ENCODE assay signal across 8 cellular contexts in the genomic region with DNA sequence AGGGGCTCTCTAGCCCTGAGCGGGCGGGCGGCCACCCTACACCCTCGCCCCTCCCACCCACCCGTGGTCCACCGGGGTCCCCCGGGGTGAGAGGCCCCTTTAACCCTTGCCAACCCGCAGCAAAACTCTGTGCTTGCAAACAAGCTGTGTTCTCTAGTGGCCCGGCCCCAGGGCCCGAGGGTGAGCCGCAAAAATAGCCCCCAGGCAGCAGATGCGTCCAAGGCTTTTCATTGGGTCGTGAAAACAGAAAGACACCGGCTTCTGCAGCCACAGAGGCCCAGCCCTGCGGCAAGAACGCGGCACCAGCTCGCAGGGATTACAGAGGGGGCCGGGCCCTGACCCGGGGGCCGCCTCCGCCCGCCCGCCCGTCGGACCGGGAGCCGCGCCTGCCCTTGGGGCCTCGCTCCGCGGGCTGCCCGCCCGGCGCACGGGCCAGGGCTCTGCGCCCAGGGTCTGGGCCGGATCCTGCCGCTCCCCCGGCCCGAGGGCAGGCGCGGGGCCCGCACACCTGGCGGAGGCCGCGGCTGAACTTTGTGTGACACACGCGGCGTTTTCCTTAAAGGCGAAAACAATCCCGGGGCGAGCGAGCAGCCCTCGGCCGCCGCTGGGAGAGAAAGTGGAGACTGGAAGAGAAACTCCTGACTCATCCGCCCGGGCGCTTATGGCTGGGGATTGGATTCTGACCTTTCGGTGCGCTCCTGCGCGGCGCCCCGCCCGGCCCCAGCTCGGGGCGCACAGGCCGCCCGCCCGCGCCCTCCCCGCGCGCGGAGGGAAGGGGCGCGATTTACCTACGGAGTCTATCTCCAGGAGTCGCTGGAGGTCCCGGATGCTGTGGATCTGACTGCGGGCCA. TPM values are rescaled to one million over a fixed set of nuclear protein-coding genes. Genes with fewer than 3 reads are reported as not detected.
DNase-seq lines count a peak whose midpoint lies in the region; ATAC-seq and TF ChIP-seq lines count a peak whose summit lies in the region.

No MANE protein-coding gene starts in this region.

- TF ChIP-seq CTCF in esophagus muscularis mucosa (IDR thresholded peaks at IDR 0.05), result no peak

- peak overlapping the region; percentile 65 to 89 (median 81) for H3K4me3 ChIP-seq in esophagus muscularis mucosa
- H3K4me3 ChIP-seq in neuron (ENCODE audit: low read length), result peak overlapping the region; percentile 23

- no peak overlapping the region for H3K4me3 Mint-ChIP-seq in activated T-helper 1 cell treated with anti-CD3 and anti-CD28 coated beads, Interleukin-12 subunit alpha, Interleukin-12 subunit beta, Interleukin-2, Interleukin-4 antibody, amounts not matched to agents 30 ng/mL and 10 ng/mL and 1 ng/mL, durations not matched to agents 14 hours and 24 hours and 36 hours

- H3K36me3 ChIP-seq in esophagus muscularis mucosa, result peaks cover 0 to 9% (median 6%) of the 10 kb centered on the region in 4 donors
- H3K36me3 ChIP-seq in neuron (ENCODE audit: insufficient read depth, low read length), result no peaks in the 10 kb centered on the region

- no peak for TF ChIP-seq POLR2A in esophagus muscularis mucosa (IDR thresholded peaks at IDR 0.05; ENCODE audit: low read depth)

- peaks cover 17% of the 10 kb centered on the region for H3K27me3 Mint-ChIP-seq in activated T-helper 1 cell treated with anti-CD3 and anti-CD28 coated beads, Interleukin-12 subunit alpha, Interleukin-12 subunit beta, Interleukin-2, Interleukin-4 antibody, amounts not matched to agents 30 ng/mL and 10 ng/mL and 1 ng/mL, durations not matched to agents 14 hours and 24 hours and 36 hours (ENCODE audit: insufficient read depth)

- intact Hi-C loops in esophagus muscularis mucosa (cut with DNase I), result loop anchor here (5.0 kb wide), 1 partner anchor 255 kb away; no protein-coding TSS in a partner anchor
- intact Hi-C loops in activated T-helper 1 cell treated with anti-CD3 and anti-CD28 coated beads, Interleukin-12 subunit alpha, Interleukin-12 subunit beta, Interleukin-2, Interleukin-4 antibody, amounts not matched to agents 30 ng/mL and 10 ng/mL and 1 ng/mL, durations not matched to agents 14 hours and 24 hours and 36 hours (cut with micrococcal nuclease), result loop anchor here (5.0 kb wide), 1 partner anchor 155 kb away; no protein-coding TSS in a partner anchor

- TF ChIP-seq EP300 in esophagus muscularis mucosa (IDR thresholded peaks at IDR 0.05), result no peak

- H2AFZ ChIP-seq in neuron (ENCODE audit: low read depth, low read length), result no peak overlapping the region

- peak overlapping the region; percentile 90 to 95 (median 94) for H3K27ac ChIP-seq in esophagus muscularis mucosa (replicated peaks in 1 of 4)

- no peak overlapping the region for H3K27ac Mint-ChIP-seq in activated T-helper 1 cell treated with anti-CD3 and anti-CD28 coated beads, Interleukin-12 subunit alpha, Interleukin-12 subunit beta, Interleukin-2, Interleukin-4 antibody, amounts not matched to agents 30 ng/mL and 10 ng/mL and 1 ng/mL, durations not matched to agents 14 hours and 24 hours and 36 hours

- no peak for ATAC-seq in HG02852 (IDR thresholded peaks at IDR 0.05; ENCODE audit: unreplicated experiment)

- peak; percentile 68 for DNase-seq in ELF-1 (ENCODE audit: low read depth, low spot score)
- peak; percentile 83 for DNase-seq in RKO (ENCODE audit: low spot score)
- DNase-seq in esophagus muscularis mucosa (ENCODE audit: extremely low spot score), result no peak
- no peak for DNase-seq in activated T-helper 1 cell treated with anti-CD3 and anti-CD28 coated beads, Interleukin-12 subunit alpha, Interleukin-12 subunit beta, Interleukin-2, Interleukin-4 antibody, amounts not matched to agents 30 ng/mL and 10 ng/mL and 1 ng/mL, durations not matched to agents 14 hours and 24 hours and 36 hours (ENCODE audit: low spot score)
- no peak for DNase-seq in NCI-H446 treated with DMSO at 0.1 percent for 48 hours (lab: John Stamatoyannopoulos, UW)
- no peak for DNase-seq in 8988T

- no peaks in the 10 kb centered on the region for H3K36me3 Mint-ChIP-seq in activated T-helper 1 cell treated with anti-CD3 and anti-CD28 coated beads, Interleukin-12 subunit alpha, Interleukin-12 subunit beta, Interleukin-2, Interleukin-4 antibody, amounts not matched to agents 30 ng/mL and 10 ng/mL and 1 ng/mL, durations not matched to agents 14 hours and 24 hours and 36 hours (ENCODE audit: low read depth)

- H3K4me1 Mint-ChIP-seq in activated T-helper 1 cell treated with anti-CD3 and anti-CD28 coated beads, Interleukin-12 subunit alpha, Interleukin-12 subunit beta, Interleukin-2, Interleukin-4 antibody, amounts not matched to agents 30 ng/mL and 10 ng/mL and 1 ng/mL, durations not matched to agents 14 hours and 24 hours and 36 hours (ENCODE audit: low read depth), result peaks cover 3% of the 10 kb centered on the region

- no peaks in the 10 kb centered on the region for H3K9me3 Mint-ChIP-seq in activated T-helper 1 cell treated with anti-CD3 and anti-CD28 coated beads, Interleukin-12 subunit alpha, Interleukin-12 subunit beta, Interleukin-2, Interleukin-4 antibody, amounts not matched to agents 30 ng/mL and 10 ng/mL and 1 ng/mL, durations not matched to agents 14 hours and 24 hours and 36 hours

- 0% methylated on average over 3 of the region's 83 CpGs for WGBS in esophagus muscularis mucosa

- H3K27me3 ChIP-seq in esophagus muscularis mucosa, result peaks cover 0 to 18% (median 0%) of the 10 kb centered on the region in 4 donors
- H3K27me3 ChIP-seq in neuron (ENCODE audit: insufficient read depth, low read length), result peaks cover 73% of the 10 kb centered on the region

- no peaks in the 10 kb centered on the region for H3K9me3 ChIP-seq in esophagus muscularis mucosa
- peaks cover 2% of the 10 kb centered on the region for H3K9me3 ChIP-seq in neuron (ENCODE audit: low read length)

- H3K4me1 ChIP-seq in esophagus muscularis mucosa (peaks cover 64 to 93% (median 75%) of the 10 kb centered on the region in 4 donors), neuron (ENCODE audit: insufficient read depth, low read length) (peaks cover 30% of the 10 kb centered on the region)

RNA-seq across cellular contexts. Expression of a gene that starts 2.8 kb away (rescaled TPM):
- total RNA-seq in esophagus muscularis mucosa, result 100 to 1,000 TPM in 2 of 4 donors, 10 to 100 TPM in 2; 88.0 to 184 (median 119) TPM
- total RNA-seq in activated T-helper 1 cell treated with anti-CD3 and anti-CD28 coated beads, Interleukin-12 subunit alpha, Interleukin-12 subunit beta, Interleukin-2, Interleukin-4 antibody, amounts not matched to agents 30 ng/mL and 10 ng/mL and 1 ng/mL, durations not matched to agents 14 hours and 24 hours and 36 hours, result 8.5 and 8.8 TPM in 2 replicates

Comparison
In these comparisons a context has a peak if more than half of its experiments do, and no peak if none do; other contexts are left out.
1. DNase-seq: peak in ELF-1 (single experiment) and RKO (single experiment); none in esophagus muscularis mucosa (single experiment), activated T-helper 1 cell treated with anti-CD3 and anti-CD28 coated beads, Interleukin-12 subunit alpha, Interleukin-12 subunit beta, Interleukin-2, Interleukin-4 antibody, amounts not matched to agents 30 ng/mL and 10 ng/mL and 1 ng/mL, durations not matched to agents 14 hours and 24 hours and 36 hours (single experiment), NCI-H446 treated with DMSO at 0.1 percent for 48 hours (single experiment) and 8988T (single experiment).